In the genomic region with DNA sequence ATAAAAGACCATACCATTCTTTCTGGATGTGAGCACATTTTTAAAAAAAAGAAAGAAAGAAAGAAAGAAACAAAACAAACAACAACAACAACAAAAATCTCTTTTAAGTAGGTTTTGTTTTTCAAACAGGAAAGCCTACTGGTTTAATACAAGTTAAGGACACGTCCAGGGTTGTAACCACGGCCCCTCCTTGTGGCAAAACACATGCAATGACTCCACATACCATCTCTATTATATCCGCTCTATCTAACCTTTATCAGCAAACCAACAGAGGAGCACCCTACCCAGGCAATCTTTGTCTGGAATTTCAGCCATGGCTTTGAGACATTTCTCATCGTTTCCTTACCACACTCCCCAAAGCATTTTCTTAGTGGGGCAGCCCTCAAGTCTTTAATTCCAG, we compare ENCODE assay signal across 1 cellular context.
TF ChIP-seq lines count a peak whose summit lies in the region.

No MANE protein-coding gene starts in this region.

TF ChIP-seq in A549, 52 proteins besides CTCF, POLR2A, EP300 and RAD21 (continued from another document):
- TF ChIP-seq FOSB (CRISPR knock-in tag; IDR thresholded peaks at IDR 0.05) (no peak), ESRRA (IDR thresholded peaks at IDR 0.05; ENCODE audit: borderline replicate concordance, low read length) (no peak), MAFK (IDR thresholded peaks at IDR 0.05; ENCODE audit: partially characterized antibody) (no peak)
TF ChIP-seq in A549: peak in this region for 0.
